ENCODE assay signal across 4 cellular contexts in genomic region chr15:29461877-29462276, GRCh38.
"Had no signal": no experiment of that assay in that cellular context is flagged by ENCODE, and none has a peak within 500 bp of the region (broad histone marks: within the 10 kb centered on the region; RNA-seq: fewer than 3 reads in every experiment).

No MANE protein-coding gene starts in this region.

- H3K4me3 Mint-ChIP-seq: GM23338, H9, IgD-negative memory B cell had no signal

- H3K36me3 Mint-ChIP-seq: IgD-negative memory B cell had no signal

- ATAC-seq: GM23338 had no signal

- H3K9me3 Mint-ChIP-seq: GM23338, H9 had no signal

- H3K4me1 Mint-ChIP-seq: GM23338, H9 had no signal

- DNase-seq: H9, HCEC 1CT had no signal

- H3K27ac Mint-ChIP-seq: GM23338, IgD-negative memory B cell had no signal
